9 cellular contexts compared by ENCODE assay signal in genomic region chr7:67371429-67372305, GRCh38.
DNase-seq lines count a peak whose midpoint lies in the region; ATAC-seq and TF ChIP-seq lines count a peak whose summit lies in the region.
"Had no signal": no experiment of that assay in that cellular context is flagged by ENCODE, and none has a peak within 500 bp of the region (broad histone marks: within the 10 kb centered on the region; RNA-seq: fewer than 3 reads in every experiment).

No MANE protein-coding gene starts in this region.

- intact Hi-C loops in sigmoid colon (cut with DNase I) = loop anchor here (10.0 kb wide), 2 partner anchors 113 to 253 kb away; no protein-coding TSS in a partner anchor

- H3K36me3 ChIP-seq in right atrium auricular region (no peaks in the 10 kb centered on the region), sigmoid colon (no peaks in the 10 kb centered on the region)
- H3K36me3 ChIP-seq: BLaER1 treated with 17β-estradiol and CSF1 and Interleukin-3, amounts not matched to agents 10 nM and 100 nM had no signal

- WGBS in sigmoid colon, 2 donors = 32 to 41% methylated on average over 18 of the region's 18 CpGs

- peak; percentile 96 for ATAC-seq in HG02610 (IDR thresholded peaks at IDR 0.05; ENCODE audit: unreplicated experiment)

- peak; percentile 64 to 85 for TF ChIP-seq CTCF in right atrium auricular region (IDR thresholded peaks at IDR 0.05)
- TF ChIP-seq CTCF in sigmoid colon (IDR thresholded peaks at IDR 0.05) = peak; percentile 37 to 82 (median 65)

- H3K4me1 ChIP-seq in right atrium auricular region (no peaks in the 10 kb centered on the region), sigmoid colon (no peaks in the 10 kb centered on the region)

- H3K4me3 ChIP-seq in right atrium auricular region (no peak overlapping the region), sigmoid colon (no peak overlapping the region)
- H3K4me3 ChIP-seq: BLaER1 treated with 17β-estradiol and CSF1 and Interleukin-3, amounts not matched to agents 10 nM and 100 nM had no signal

- H3K9me3 ChIP-seq in right atrium auricular region (peaks cover 0 to 8% of the 10 kb centered on the region in 2 donors), sigmoid colon (peaks cover 0 to 6% (median 0%) of the 10 kb centered on the region in 4 donors)

- H3K27ac ChIP-seq in right atrium auricular region (no peak overlapping the region), sigmoid colon (no peak overlapping the region)
- H3K27ac ChIP-seq: BLaER1 treated with 17β-estradiol and CSF1 and Interleukin-3, amounts not matched to agents 10 nM and 100 nM had no signal

- peak; percentile 26 for DNase-seq in NK-92 treated with Interleukin-12 subunit alpha and Interleukin-12 subunit beta, amount 100 ng/mL, for 24 hours (lab: John Stamatoyannopoulos, UW)
- no peak for DNase-seq in NK-92 (lab: John Stamatoyannopoulos, UW; ENCODE audit: unreplicated experiment)
- peak; percentile 59 for DNase-seq in NCI-H1105 (lab: John Stamatoyannopoulos, UW)
- peak; percentile 80 for DNase-seq in SW480 (ENCODE audit: low spot score)
- DNase-seq in amniotic epithelial cell (ENCODE audit: low read depth) = peak; percentile 51
- DNase-seq in right atrium auricular region (ENCODE audit: low spot score) = no peak
- peak; percentile 70 for DNase-seq in sigmoid colon

- H3K27me3 ChIP-seq in right atrium auricular region (no peaks in the 10 kb centered on the region), sigmoid colon (peaks cover 0 to 25% (median 8%) of the 10 kb centered on the region in 3 donors)
- H3K27me3 ChIP-seq: BLaER1 treated with 17β-estradiol and CSF1 and Interleukin-3, amounts not matched to agents 10 nM and 100 nM had no signal

- TF ChIP-seq POLR2A in sigmoid colon (IDR thresholded peaks at IDR 0.05) = no peak

- TF ChIP-seq EP300 in sigmoid colon (IDR thresholded peaks at IDR 0.05) = no peak

Comparison
In these comparisons a context has a peak if more than half of its experiments do, and no peak if none do; other contexts are left out.
1. DNase-seq: peak in NK-92 treated with Interleukin-12 subunit alpha and Interleukin-12 subunit beta, amount 100 ng/mL, for 24 hours (single experiment), NCI-H1105 (single experiment), SW480 (single experiment), amniotic epithelial cell (single experiment) and sigmoid colon (single experiment); none in NK-92 (single experiment) and right atrium auricular region (single experiment).